Comparison of ENCODE assay signal across 9 cellular contexts in the genomic region with DNA sequence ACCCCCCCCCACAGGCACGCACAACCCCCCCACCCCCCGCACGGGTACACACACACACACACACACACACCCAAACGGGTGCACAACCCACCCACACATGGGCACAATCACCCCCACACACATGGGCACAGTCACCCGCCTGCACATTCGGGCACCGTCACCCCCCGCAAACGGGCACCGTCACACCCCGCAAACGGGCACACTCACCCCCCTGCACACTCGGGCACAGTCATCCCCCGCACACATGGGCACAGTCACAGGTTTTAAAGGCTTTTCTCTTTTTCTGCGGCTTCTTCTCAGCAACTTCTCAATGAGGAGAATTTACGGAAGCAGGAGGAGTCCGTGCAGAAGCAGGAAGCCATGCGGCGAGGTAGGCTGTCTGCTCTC. TPM values are rescaled to one million over a fixed set of nuclear protein-coding genes. Genes with fewer than 3 reads are reported as not detected.
A peak's percentile ranks its signal among the peaks of the same experiment; 100 is the strongest.
DNase-seq lines count a peak whose midpoint lies in the region; ATAC-seq and TF ChIP-seq lines count a peak whose summit lies in the region.
"Not testable (repeated sequence)": the region's sequence is repeated elsewhere in the genome, so short reads cannot be mapped to it uniquely, and the experiment has no call there.
"Had no signal": no experiment of that assay in that cellular context is flagged by ENCODE, and none has a peak within 500 bp of the region (broad histone marks: within the 10 kb centered on the region; RNA-seq: fewer than 3 reads in every experiment).

No MANE protein-coding gene starts in this region.

- POLR2A ChIA-PET in HEK293 (lab: Yijun Ruan, JAX), result not testable (repeated sequence)

- peak; percentile 23 for DNase-seq in D341Med (ENCODE audit: low spot score)
- not testable (repeated sequence) for DNase-seq in central memory CD8-positive, alpha-beta T cell (ENCODE audit: low spot score in 2 of 2); nephron progenitor cell
- DNase-seq in right cardiac atrium, result peak in 2 of 3 donors; percentile 42 to 47

- not testable (repeated sequence) for H3K9me3 Mint-ChIP-seq in central memory CD8-positive, alpha-beta T cell; nephron progenitor cell; stimulated activated memory B cell treated with anti-CD40 and anti-IgM and Interleukin-4, amounts not matched to agents 10 μg/mL and 1 μg/mL and 100 μg/mL, for 72 hours

- not testable (repeated sequence) for ATAC-seq in central memory CD8-positive, alpha-beta T cell (replicated peaks; ENCODE audit: extremely low read depth, poor library complexity, severe bottlenecking); right cardiac atrium
- peak; percentile 9 for ATAC-seq in stimulated activated memory B cell treated with anti-CD40 and anti-IgM and Interleukin-4, amounts not matched to agents 10 μg/mL and 1 μg/mL and 100 μg/mL, for 72 hours

- intact Hi-C loops in right cardiac atrium (cut with DNase I), result not testable (repeated sequence)

- peaks cover 15% of the 10 kb centered on the region for H3K36me3 Mint-ChIP-seq in central memory CD8-positive, alpha-beta T cell (ENCODE audit: insufficient read depth)
- H3K36me3 Mint-ChIP-seq in nephron progenitor cell (ENCODE audit: low read depth), result peaks cover 13% of the 10 kb centered on the region
- H3K36me3 Mint-ChIP-seq in stimulated activated memory B cell treated with anti-CD40 and anti-IgM and Interleukin-4, amounts not matched to agents 10 μg/mL and 1 μg/mL and 100 μg/mL, for 72 hours, result peaks cover 41% of the 10 kb centered on the region

- TF ChIP-seq CTCF in HEK293 (tag by site-specific recombination; IDR thresholded peaks at IDR 0.05); nephron progenitor cell (IDR thresholded peaks at IDR 0.05): not testable (repeated sequence)

- not testable (repeated sequence) for H3K27me3 Mint-ChIP-seq in central memory CD8-positive, alpha-beta T cell; nephron progenitor cell (ENCODE audit: low read depth, poor library complexity); stimulated activated memory B cell treated with anti-CD40 and anti-IgM and Interleukin-4, amounts not matched to agents 10 μg/mL and 1 μg/mL and 100 μg/mL, for 72 hours

- not testable (repeated sequence) for H3K4me3 ChIP-seq in HEK293 (ENCODE audit: low read depth, low read length); right cardiac atrium (ENCODE audit: low read length)

- WGBS in right cardiac atrium, result 95% methylated on average over 17 of the region's 19 CpGs

- H3K36me3 ChIP-seq in HEK293 (ENCODE audit: control insufficient read depth in 2 of 2, insufficient read depth in 1 of 2, low read length in 2 of 2), result peaks cover 22 to 75% of the 10 kb centered on the region in 2 experiments; a peak in 2 of 3 replicates

- not testable (repeated sequence) for H3K4me1 Mint-ChIP-seq in central memory CD8-positive, alpha-beta T cell; stimulated activated memory B cell treated with anti-CD40 and anti-IgM and Interleukin-4, amounts not matched to agents 10 μg/mL and 1 μg/mL and 100 μg/mL, for 72 hours
- H3K4me1 Mint-ChIP-seq in nephron progenitor cell, result peaks cover 17% of the 10 kb centered on the region

- H3K9me3 ChIP-seq in HEK293 (ENCODE audit: control insufficient read depth, insufficient read depth, low read depth, low read length); right cardiac atrium (ENCODE audit: control insufficient read depth, low read length): not testable (repeated sequence)

- H3K27me3 ChIP-seq in right cardiac atrium (ENCODE audit: control insufficient read depth, insufficient read depth), result not testable (repeated sequence)

- CTCF ChIA-PET in HEK293 (lab: Yijun Ruan, JAX), result not testable (repeated sequence)

- H3K4me3 Mint-ChIP-seq in central memory CD8-positive, alpha-beta T cell; nephron progenitor cell; stimulated activated memory B cell treated with anti-CD40 and anti-IgM and Interleukin-4, amounts not matched to agents 10 μg/mL and 1 μg/mL and 100 μg/mL, for 72 hours: not testable (repeated sequence)

- not testable (repeated sequence) for H3K27ac ChIP-seq in HEK293 (ENCODE audit: extremely low read depth, low read depth, low read length); right cardiac atrium (ENCODE audit: low read length)

- peak overlapping the region; percentile 73 for H3K27ac Mint-ChIP-seq in central memory CD8-positive, alpha-beta T cell (ENCODE audit: low read depth)
- peak overlapping the region; percentile 45 for H3K27ac Mint-ChIP-seq in nephron progenitor cell
- not testable (repeated sequence) for H3K27ac Mint-ChIP-seq in stimulated activated memory B cell treated with anti-CD40 and anti-IgM and Interleukin-4, amounts not matched to agents 10 μg/mL and 1 μg/mL and 100 μg/mL, for 72 hours

- not testable (repeated sequence) for H3K4me1 ChIP-seq in HEK293 (ENCODE audit: control insufficient read depth, insufficient read depth, low read length); right cardiac atrium (ENCODE audit: control insufficient read depth, insufficient read depth, low read length)

TF ChIP-seq in HEK293, 187 proteins besides CTCF, POLR2A, EP300 and RAD21:
- TF ChIP-seq HIC1 (tag by site-specific recombination; IDR thresholded peaks at IDR 0.05), result peak; percentile 63
- peak; percentile 58 for TF ChIP-seq ZBTB8A (tag by site-specific recombination; IDR thresholded peaks at IDR 0.05)

RNA-seq across cellular contexts. Expression of gene ATAD3A, which starts 6.7 kb away (rescaled TPM):
- 10 to 100 TPM; 13.6 to 20.1 (median 15.7) TPM for total RNA-seq in right cardiac atrium
- polyA plus RNA-seq in right cardiac atrium, result 16.7 TPM

RNA-seq across cellular contexts. Expression of gene TMEM240, which starts 21.8 kb away (rescaled TPM):
- 1 to 10 TPM; 7.3 to 9.3 (median 7.9) TPM for total RNA-seq in right cardiac atrium
- polyA plus RNA-seq in right cardiac atrium, result 10.4 TPM
- total RNA-seq: CD4-positive, CD25-positive, alpha-beta regulatory T cell; H4 had no signal
- polyA plus RNA-seq: CD4-positive, CD25-positive, alpha-beta regulatory T cell; GM12878 had no signal

RNA-seq across cellular contexts. Expression of gene ATAD3B, which starts 47.0 kb away (rescaled TPM):
- 10 to 100 TPM in 1 of 4 donors, 1 to 10 TPM in 3; 5.6 to 11.4 (median 8.8) TPM for total RNA-seq in right cardiac atrium
- 8.3 TPM for polyA plus RNA-seq in right cardiac atrium

RNA-seq across cellular contexts. Expression of gene SSU72, which starts 56.0 kb away (rescaled TPM):
- 100 to 1,000 TPM; 112 to 115 (median 113) TPM for total RNA-seq in right cardiac atrium
- 130 TPM for polyA plus RNA-seq in right cardiac atrium
